18 cellular contexts compared by ENCODE assay signal in the genomic region with DNA sequence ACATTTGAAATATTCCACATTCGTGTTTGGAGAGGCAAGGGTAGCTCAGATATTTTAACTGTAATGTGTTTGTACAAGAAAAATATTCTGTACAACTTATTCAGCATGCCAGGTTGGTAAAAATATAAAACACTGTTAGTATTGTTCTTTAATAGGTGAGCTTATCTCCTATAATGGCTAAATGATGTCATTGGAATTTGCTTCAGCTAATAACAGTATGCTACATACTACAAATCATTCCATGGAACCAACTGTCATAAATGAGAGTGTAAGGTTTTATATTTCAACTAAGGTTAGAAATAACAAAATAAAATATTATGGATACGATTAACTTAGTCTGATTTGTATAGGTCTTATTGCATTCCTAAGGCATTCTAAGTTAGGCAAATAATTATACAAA.
DNase-seq lines count a peak whose midpoint lies in the region; ATAC-seq, FAIRE-seq and TF ChIP-seq lines count a peak whose summit lies in the region.
"Had no signal": no experiment of that assay in that cellular context is flagged by ENCODE, and none has a peak within 500 bp of the region (broad histone marks: within the 10 kb centered on the region; RNA-seq: fewer than 3 reads in every experiment).

No MANE protein-coding gene starts in this region.

- POLR2A ChIA-PET in HEK293T (lab: Yijun Ruan, JAX), result interaction anchor here (1.4 kb wide), 1 partner anchor 207 kb away, joined by 4 read pairs; a partner anchor contains a TSS

- DNase-seq in HEK293T (ENCODE audit: extremely low spot score) (no peak), NCI-H526 treated with DMSO at 0.1 percent for 48 hours (lab: John Stamatoyannopoulos, UW) (peak; percentile 55), choroid plexus epithelial cell (ENCODE audit: low read depth) (peak; percentile 8), SKM-1 treated with dmso at 0.1 percent for 144 hours (lab: John Stamatoyannopoulos, UW; ENCODE audit: unreplicated experiment) (no peak)
- DNase-seq: CD8-positive, alpha-beta T cell; DMS79 treated with DMSO at 0.1 percent for 48 hours; HFFc6; MV-4-11; NCI-H1417 treated with DMSO at 0.1 percent for 48 hours; NCI-H2029; NCI-H510A; NK-92 treated with Interleukin-12 subunit alpha and Interleukin-12 subunit beta, amount 100 ng/mL, for 24 hours had no signal

- peak; percentile 39 for FAIRE-seq in A204.1 (lab: Jason Lieb, UNC)
- FAIRE-seq: RCC 7860 had no signal

- CTCF ChIA-PET in HEK293T (lab: Yijun Ruan, JAX), result no interaction called here

- no peak for TF ChIP-seq CTCF in choroid plexus epithelial cell (conservative IDR thresholded peaks at IDR 0.05; ENCODE audit: low read depth, low read length)

- ATAC-seq in GM19397 (IDR thresholded peaks at IDR 0.05; ENCODE audit: unreplicated experiment), result no peak
- no peak for ATAC-seq in GM19463 (IDR thresholded peaks at IDR 0.05; ENCODE audit: unreplicated experiment)
- ATAC-seq: CD8-positive, alpha-beta T cell had no signal

- H3K4me3 ChIP-seq in choroid plexus epithelial cell (ENCODE audit: low read depth, low read length), result no peak overlapping the region
- H3K4me3 ChIP-seq: BLaER1 treated with 17β-estradiol and CSF1 and Interleukin-3, amounts not matched to agents 10 nM and 100 nM; SK-N-MC had no signal

TF ChIP-seq in HEK293T, 16 proteins besides CTCF, POLR2A, EP300 and RAD21:
- TF ChIP-seq, protein P1, sequence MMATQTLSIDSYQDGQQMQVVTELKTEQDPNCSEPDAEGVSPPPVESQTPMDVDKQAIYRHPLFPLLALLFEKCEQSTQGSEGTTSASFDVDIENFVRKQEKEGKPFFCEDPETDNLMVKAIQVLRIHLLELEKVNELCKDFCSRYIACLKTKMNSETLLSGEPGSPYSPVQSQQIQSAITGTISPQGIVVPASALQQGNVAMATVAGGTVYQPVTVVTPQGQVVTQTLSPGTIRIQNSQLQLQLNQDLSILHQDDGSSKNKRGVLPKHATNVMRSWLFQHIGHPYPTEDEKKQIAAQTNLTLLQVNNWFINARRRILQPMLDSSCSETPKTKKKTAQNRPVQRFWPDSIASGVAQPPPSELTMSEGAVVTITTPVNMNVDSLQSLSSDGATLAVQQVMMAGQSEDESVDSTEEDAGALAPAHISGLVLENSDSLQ (IDR thresholded peaks at IDR 0.05), result peak; percentile 69
- no peak for TF ChIP-seq FOXK2 (IDR thresholded peaks at IDR 0.05)

Comparison
In these comparisons a context has a peak if more than half of its experiments do, and no peak if none do; other contexts are left out.
1. DNase-seq: peak in NCI-H526 treated with DMSO at 0.1 percent for 48 hours (single experiment) and choroid plexus epithelial cell (single experiment); none in HEK293T (single experiment) and SKM-1 treated with dmso at 0.1 percent for 144 hours (single experiment).